8 cellular contexts compared by ENCODE assay signal in genomic region chr6:87699576-87699975, GRCh38. TPM values are rescaled to one million over a fixed set of nuclear protein-coding genes. Genes with fewer than 3 reads are reported as not detected.
A peak's percentile ranks its signal among the peaks of the same experiment; 100 is the strongest.
DNase-seq lines count a peak whose midpoint lies in the region; ATAC-seq and TF ChIP-seq lines count a peak whose summit lies in the region.

No MANE protein-coding gene starts in this region.

- TF ChIP-seq CTCF in suprapubic skin (IDR thresholded peaks at IDR 0.05), result no peak

- intact Hi-C loops in activated CD4-positive, alpha-beta T cell treated with anti-CD3 and anti-CD28 coated beads for 36 hours (cut with DNase I, micrococcal nuclease), result loop anchor here in 1 of 2 experiments (2.0 to 5.0 kb wide), 2 partner anchors 17 to 33 kb away; no protein-coding TSS in a partner anchor

- ATAC-seq in activated CD4-positive, alpha-beta T cell treated with anti-CD3 and anti-CD28 coated beads for 36 hours, result no peak
- ATAC-seq in HG02938 (IDR thresholded peaks at IDR 0.05; ENCODE audit: unreplicated experiment), result no peak

- H3K36me3 ChIP-seq in suprapubic skin, result no peaks in the 10 kb centered on the region

- H3K9me3 ChIP-seq in suprapubic skin, result no peaks in the 10 kb centered on the region

- H3K36me3 Mint-ChIP-seq in activated CD4-positive, alpha-beta T cell treated with anti-CD3 and anti-CD28 coated beads for 36 hours (ENCODE audit: low read depth), result peaks cover 20% of the 10 kb centered on the region
- no peaks in the 10 kb centered on the region for H3K36me3 Mint-ChIP-seq in activated naive CD8-positive, alpha-beta T cell
- H3K36me3 Mint-ChIP-seq in immature natural killer cell, result no peaks in the 10 kb centered on the region

- no peaks in the 10 kb centered on the region for H3K27me3 ChIP-seq in suprapubic skin

- peak overlapping the region; percentile 100 for H3K27ac ChIP-seq in suprapubic skin

- H3K27ac Mint-ChIP-seq in activated CD4-positive, alpha-beta T cell treated with anti-CD3 and anti-CD28 coated beads for 36 hours, result peak overlapping the region; percentile 83
- H3K27ac Mint-ChIP-seq in activated naive CD8-positive, alpha-beta T cell, result peak overlapping the region; percentile 75
- H3K27ac Mint-ChIP-seq in immature natural killer cell, result peak overlapping the region; percentile 27 to 95 (median 90)

- CTCF ChIA-PET in activated CD4-positive, alpha-beta T cell treated with anti-CD3 and anti-CD28 coated beads for 36 hours (lab: Charles Lee), result interaction anchor here (0.5 to 1.3 kb wide), 9 partner anchors 9 to 108 kb away, joined by 3 to 6 read pairs (median 4); no protein-coding TSS in a partner anchor

- H3K4me3 ChIP-seq in suprapubic skin, result peak overlapping the region; percentile 100

- DNase-seq in activated CD4-positive, alpha-beta T cell treated with anti-CD3 and anti-CD28 coated beads for 36 hours, result no peak
- no peak for DNase-seq in activated CD4-positive, alpha-beta T cell treated with anti-CD3 and anti-CD28 coated beads, Interleukin-2, amount 50 U/mL, for 1 hour
- DNase-seq in immature natural killer cell (no peak), suprapubic skin (ENCODE audit: low spot score in 2 of 2) (no peak), HUDEP-2 (lab: John Stamatoyannopoulos, UW; ENCODE audit: unreplicated experiment in 76 of 76) (no peak), SHP77 (lab: John Stamatoyannopoulos, UW) (no peak)

- no peak for TF ChIP-seq POLR2A in suprapubic skin (IDR thresholded peaks at IDR 0.05)

- WGBS in suprapubic skin, result 5% methylated on average over 4 of the region's 4 CpGs

- peak overlapping the region; percentile 87 for H3K4me3 Mint-ChIP-seq in activated CD4-positive, alpha-beta T cell treated with anti-CD3 and anti-CD28 coated beads for 36 hours
- H3K4me3 Mint-ChIP-seq in activated naive CD8-positive, alpha-beta T cell, result peak overlapping the region; percentile 94
- H3K4me3 Mint-ChIP-seq in immature natural killer cell, result peak overlapping the region; percentile 91 to 100 (median 98)

- no peaks in the 10 kb centered on the region for H3K9me3 Mint-ChIP-seq in activated CD4-positive, alpha-beta T cell treated with anti-CD3 and anti-CD28 coated beads for 36 hours (ENCODE audit: low read depth)
- H3K9me3 Mint-ChIP-seq in activated naive CD8-positive, alpha-beta T cell (ENCODE audit: low read depth), result no peaks in the 10 kb centered on the region
- no peaks in the 10 kb centered on the region for H3K9me3 Mint-ChIP-seq in immature natural killer cell

- H3K27me3 Mint-ChIP-seq in activated CD4-positive, alpha-beta T cell treated with anti-CD3 and anti-CD28 coated beads for 36 hours, result no peaks in the 10 kb centered on the region
- no peaks in the 10 kb centered on the region for H3K27me3 Mint-ChIP-seq in activated naive CD8-positive, alpha-beta T cell
- peaks cover 8 to 19% (median 10%) of the 10 kb centered on the region in 3 donors for H3K27me3 Mint-ChIP-seq in immature natural killer cell (ENCODE audit: low read depth in 3 of 3)

- peaks cover 53% of the 10 kb centered on the region for H3K4me1 Mint-ChIP-seq in activated CD4-positive, alpha-beta T cell treated with anti-CD3 and anti-CD28 coated beads for 36 hours
- H3K4me1 Mint-ChIP-seq in activated naive CD8-positive, alpha-beta T cell (ENCODE audit: low read depth), result peaks cover 62% of the 10 kb centered on the region
- peaks cover 66 to 70% of the 10 kb centered on the region in 2 donors for H3K4me1 Mint-ChIP-seq in immature natural killer cell

- peaks cover 47% of the 10 kb centered on the region for H3K4me1 ChIP-seq in suprapubic skin

- POLR2A ChIA-PET in activated CD4-positive, alpha-beta T cell treated with anti-CD3 and anti-CD28 coated beads for 36 hours (lab: Charles Lee), result interaction anchor here (0.6 to 1.4 kb wide), 7 partner anchors 11 to 223 kb away, joined by 4 to 8 read pairs (median 4); no protein-coding TSS in a partner anchor

- TF ChIP-seq EP300 in suprapubic skin (IDR thresholded peaks at IDR 0.05), result no peak

RNA-seq across cellular contexts. Expression of gene AKIRIN2, which starts 2.5 kb away (rescaled TPM):
- 10 to 100 TPM; 41.4 to 46.3 TPM for total RNA-seq in activated CD4-positive, alpha-beta T cell treated with anti-CD3 and anti-CD28 coated beads for 36 hours
- 10 to 100 TPM; 35.6 to 53.8 (median 42.0) TPM for polyA plus RNA-seq in immature natural killer cell
- total RNA-seq in suprapubic skin, result 10 to 100 TPM; 15.3 to 35.4 (median 29.2) TPM
